In the genomic region with DNA sequence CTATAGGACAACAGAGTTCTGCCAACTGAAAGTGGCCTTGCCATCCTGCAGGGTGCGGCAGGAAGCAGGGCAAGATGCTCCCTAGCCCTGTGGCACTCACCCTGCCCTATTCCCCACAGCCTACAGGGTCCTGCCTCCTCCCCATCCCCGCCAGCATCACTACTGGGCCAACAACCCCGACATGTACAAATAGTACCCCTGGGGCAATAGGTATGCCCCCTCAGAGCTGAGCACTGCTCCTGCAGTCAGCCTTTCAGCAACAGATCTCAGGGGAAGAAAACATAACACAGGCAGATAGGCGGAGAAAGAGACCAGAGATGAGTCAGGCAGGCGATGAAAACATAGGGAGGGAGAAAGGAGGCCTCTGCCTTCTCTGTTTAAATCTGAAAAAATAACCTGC, we compare ENCODE assay signal across 12 cellular contexts.
DNase-seq lines count a peak whose midpoint lies in the region; ATAC-seq and TF ChIP-seq lines count a peak whose summit lies in the region.
"Had no signal": no experiment of that assay in that cellular context is flagged by ENCODE, and none has a peak within 500 bp of the region (broad histone marks: within the 10 kb centered on the region; RNA-seq: fewer than 3 reads in every experiment).

No MANE protein-coding gene starts in this region.

- no peak for TF ChIP-seq CTCF in endodermal cell (conservative IDR thresholded peaks at IDR 0.05)
- TF ChIP-seq CTCF in nephron (IDR thresholded peaks at IDR 0.05; ENCODE audit: unreplicated experiment in 3 of 3) = no peak

- H3K27me3 ChIP-seq in endodermal cell (ENCODE audit: control insufficient read depth, insufficient read depth, low read length, poor library complexity, severe bottlenecking) = no peaks in the 10 kb centered on the region
- H3K27me3 ChIP-seq: pancreas had no signal

- H3K9ac ChIP-seq in endodermal cell (ENCODE audit: extremely low read depth, low read length, poor library complexity, severe bottlenecking) = no peak overlapping the region

- H3K36me3 ChIP-seq in endodermal cell (ENCODE audit: control insufficient read depth, insufficient read depth, low read length) = peaks cover 9% of the 10 kb centered on the region
- H3K36me3 ChIP-seq: pancreas had no signal

- peaks cover 17% of the 10 kb centered on the region for H3K9me3 ChIP-seq in endodermal cell (ENCODE audit: control insufficient read depth, low read length)
- H3K9me3 ChIP-seq: pancreas had no signal

- H3K27me3 Mint-ChIP-seq in endodermal cell (ENCODE audit: insufficient read depth) (no peaks in the 10 kb centered on the region), nephron (ENCODE audit: low read depth) (no peaks in the 10 kb centered on the region)

- H3K36me3 Mint-ChIP-seq in endodermal cell (ENCODE audit: low read depth) (peaks cover 19% of the 10 kb centered on the region), nephron (ENCODE audit: low read depth) (peaks cover 10% of the 10 kb centered on the region)

- H3K4me1 Mint-ChIP-seq in endodermal cell (peaks cover 13% of the 10 kb centered on the region), nephron (peaks cover 35% of the 10 kb centered on the region)

- no peak overlapping the region for H3K4me3 ChIP-seq in endodermal cell (ENCODE audit: low read length)
- H3K4me3 ChIP-seq: pancreas had no signal

- 87% methylated on average over 3 to 5 of the region's 5 CpGs for WGBS in endodermal cell (ENCODE audit: insufficient coverage in 1 of 2, insufficient read length in 1 of 2), 2 experiments

- H3K4me3 Mint-ChIP-seq in endodermal cell (no peak overlapping the region), nephron (no peak overlapping the region)
- H3K4me3 Mint-ChIP-seq: activated naive CD4-positive, alpha-beta T cell treated with anti-CD3 and anti-CD28 coated beads for 36 hours had no signal

- peak overlapping the region; percentile 93 for H3K27ac ChIP-seq in endodermal cell (ENCODE audit: low read depth, low read length)
- H3K27ac ChIP-seq: pancreas had no signal

- ATAC-seq in HG03565 (IDR thresholded peaks at IDR 0.05; ENCODE audit: unreplicated experiment) = no peak

- H3K27ac Mint-ChIP-seq in endodermal cell = no peak overlapping the region
- H3K27ac Mint-ChIP-seq in nephron = peak overlapping the region; percentile 9 to 49 (median 22)
- H3K27ac Mint-ChIP-seq: activated naive CD4-positive, alpha-beta T cell treated with anti-CD3 and anti-CD28 coated beads for 36 hours had no signal

- H3K9me3 Mint-ChIP-seq in endodermal cell (peaks cover 17% of the 10 kb centered on the region), nephron (peaks cover 10% of the 10 kb centered on the region)

- DNase-seq in AG20443 (ENCODE audit: low spot score) (peak; percentile 70), NCI-H226 (peak; percentile 36), endodermal cell (peak; percentile 43), NCI-H69 (lab: John Stamatoyannopoulos, UW) (no peak), NCI-H524 treated with DMSO at 0.1 percent for 48 hours (lab: John Stamatoyannopoulos, UW) (no peak)
- DNase-seq in stimulated activated CD8-positive, alpha-beta memory T cell treated with anti-CD3 and anti-CD28 coated beads, Interleukin-4, amount 100 ng/mL, for 48 hours = no peak
- DNase-seq: activated naive CD4-positive, alpha-beta T cell treated with anti-CD3 and anti-CD28 coated beads for 36 hours; DND-41; NCI-H748 treated with DMSO at 0.1 percent for 48 hours had no signal

- H3K4me1 ChIP-seq in endodermal cell (ENCODE audit: control insufficient read depth, insufficient read depth, low read length) = no peaks in the 10 kb centered on the region

Comparison
In these comparisons a context has a peak if more than half of its experiments do, and no peak if none do; other contexts are left out.
1. DNase-seq: peak in AG20443 (single experiment), NCI-H226 (single experiment) and endodermal cell (single experiment); none in NCI-H69 (single experiment), stimulated activated CD8-positive, alpha-beta memory T cell treated with anti-CD3 and anti-CD28 coated beads, Interleukin-4, amount 100 ng/mL, for 48 hours (single experiment) and NCI-H524 treated with DMSO at 0.1 percent for 48 hours (single experiment).